ENCODE assay signal across 27 cellular contexts in genomic region chr17:32020943-32021617, GRCh38.
DNase-seq lines count a peak whose midpoint lies in the region; ATAC-seq lines count a peak whose summit lies in the region.
"Had no signal": no experiment of that assay in that cellular context is flagged by ENCODE, and none has a peak within 500 bp of the region (broad histone marks: within the 10 kb centered on the region; RNA-seq: fewer than 3 reads in every experiment).

No MANE protein-coding gene starts in this region.

- DNase-seq in Ammon's horn (ENCODE audit: low spot score) (peak; percentile 29), ELR (ENCODE audit: low read depth) (peak; percentile 52), astrocyte of the hippocampus (ENCODE audit: low read depth, low spot score) (peak; percentile 58), medulla oblongata (ENCODE audit: extremely low spot score) (peak; percentile 39), NCI-H1092 (lab: John Stamatoyannopoulos, UW) (no peak)
- DNase-seq: ACHN; activated CD4-positive, alpha-beta T cell treated with anti-CD3 and anti-CD28 coated beads for 48 hours; activated effector memory CD4-positive, alpha-beta T cell treated with Interleukin-2 at 50 U/mL for 16 hours; colonic mucosa; DMS153; effector CD4-positive, alpha-beta T cell; GF-D8; GOT3; heart left ventricle; kidney; naive thymus-derived CD8-positive, alpha-beta T cell; NCI-H1105 treated with DMSO at 0.1 percent for 48 hours; NCI-H2029 treated with DMSO at 0.1 percent for 48 hours; NCI-H748 treated with DMSO at 0.1 percent for 48 hours; SIG-M5; stimulated activated CD4-positive, alpha-beta T cell treated with anti-CD3 and anti-CD28 coated beads, Interleukin-4, amount 100 ng/mL, for 1 hour; stomach; T-cell; tibial artery had no signal

- ATAC-seq in GM18517 (IDR thresholded peaks at IDR 0.05; ENCODE audit: unreplicated experiment), result no peak
- no peak for ATAC-seq in GM21360 (IDR thresholded peaks at IDR 0.05; ENCODE audit: unreplicated experiment)
- ATAC-seq: activated naive CD4-positive, alpha-beta T cell treated with anti-CD3 and anti-CD28 coated beads, Interleukin-2, amount 50 U/mL, for 72 hours; heart left ventricle; naive thymus-derived CD8-positive, alpha-beta T cell; T-cell had no signal
